In the genomic region with DNA sequence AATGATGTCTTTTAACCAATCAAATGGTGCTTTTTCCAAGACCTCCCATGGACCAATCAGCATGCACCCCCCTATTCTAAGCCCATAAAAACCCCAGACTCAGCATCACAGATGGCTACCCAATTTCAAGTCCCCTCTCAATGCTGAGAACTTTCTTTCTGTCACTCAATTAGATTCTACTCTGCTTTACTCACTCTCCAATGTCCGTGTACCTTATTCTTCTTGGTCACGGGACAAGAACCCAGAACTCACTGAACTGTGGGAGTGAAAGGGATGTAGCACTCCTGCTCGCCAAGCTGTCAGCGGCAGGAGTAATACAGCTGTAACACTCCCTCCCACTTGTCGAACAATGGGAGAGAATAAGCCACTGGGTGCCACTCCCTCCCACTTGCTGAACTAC, we compare ENCODE assay signal across 34 cellular contexts.
"Had no signal": no experiment of that assay in that cellular context is flagged by ENCODE, and none has a peak within 500 bp of the region (broad histone marks: within the 10 kb centered on the region; RNA-seq: fewer than 3 reads in every experiment).

No MANE protein-coding gene starts in this region.

- H3K4me1 Mint-ChIP-seq: activated CD4-positive, alpha-beta memory T cell treated with anti-CD3 and anti-CD28 coated beads, Interleukin-2, amount 10 ng/mL, durations not matched to agents 7 days and 5 days; activated CD8-positive, alpha-beta memory T cell treated with anti-CD3 and anti-CD28 coated beads, Interleukin-2, amount 10 ng/mL, durations not matched to agents 7 days and 5 days; activated naive CD8-positive, alpha-beta T cell treated with anti-CD3 and anti-CD28 coated beads for 36 hours had no signal

- H3K27me3 ChIP-seq: brain microvascular endothelial cell, Peyer's patch had no signal

- H3K4me3 ChIP-seq: Peyer's patch had no signal

- DNase-seq: activated CD4-positive, alpha-beta memory T cell treated with anti-CD3 and anti-CD28 coated beads, Interleukin-2, amount 10 ng/mL, durations not matched to agents 7 days and 5 days; activated CD4-positive, alpha-beta T cell treated with anti-CD3 and anti-CD28 coated beads for 1 hour; activated CD4-positive, alpha-beta T cell treated with anti-CD3 and anti-CD28 coated beads for 48 hours; activated CD4-positive, CD25-positive, alpha-beta regulatory T cell; activated CD8-positive, alpha-beta memory T cell treated with anti-CD3 and anti-CD28 coated beads for 24 hours; activated CD8-positive, alpha-beta memory T cell treated with anti-CD3 and anti-CD28 coated beads, Interleukin-2, amount 10 ng/mL, durations not matched to agents 7 days and 5 days; activated CD8-positive, alpha-beta memory T cell treated with anti-CD3 and anti-CD28 coated beads, Interleukin-2, amount 50 U/mL, for 48 hours; activated effector memory CD4-positive, alpha-beta T cell treated with anti-CD3 and anti-CD28 coated beads, Interleukin-2, amount 50 U/mL, for 16 hours; activated naive CD4-positive, alpha-beta T cell; activated naive CD4-positive, alpha-beta T cell treated with anti-CD3 and anti-CD28 coated beads, Interleukin-2, amount 50 U/mL, for 16 hours; activated naive CD8-positive, alpha-beta T cell treated with anti-CD3 and anti-CD28 coated beads for 36 hours; activated T-cell treated with anti-CD3 and anti-CD28 coated beads, Interleukin-2, amount 50 U/mL, for 48 hours; amniotic stem cell; aorta; brain microvascular endothelial cell; central memory CD4-positive, alpha-beta T cell; Karpas-422; NCI-H1048; NCI-H1105 treated with DMSO at 0.1 percent for 48 hours; NCI-H1436; NCI-H1694; NCI-H1930; NCI-H2081 treated with DMSO at 0.1 percent for 48 hours; NCI-H345; NCI-H524 treated with DMSO at 0.1 percent for 48 hours; PC-3; Peyer's patch; RPMI8226; SHP77 treated with DMSO at 0.1 percent for 48 hours; T-cell; T-helper 17 cell; T-helper 9 cell had no signal

- H3K4me3 Mint-ChIP-seq: activated CD4-positive, alpha-beta memory T cell treated with anti-CD3 and anti-CD28 coated beads, Interleukin-2, amount 10 ng/mL, durations not matched to agents 7 days and 5 days; activated CD8-positive, alpha-beta memory T cell treated with anti-CD3 and anti-CD28 coated beads, Interleukin-2, amount 10 ng/mL, durations not matched to agents 7 days and 5 days; activated naive CD8-positive, alpha-beta T cell treated with anti-CD3 and anti-CD28 coated beads for 36 hours; T-cell; T-helper 17 cell had no signal

- ATAC-seq: activated CD8-positive, alpha-beta memory T cell treated with anti-CD3 and anti-CD28 coated beads, Interleukin-2, amount 10 ng/mL, durations not matched to agents 7 days and 5 days; PC-3; SK-N-SH treated with all-trans-retinoic acid at 6 μM for 48 hours; T-cell; T-helper 17 cell had no signal

- H3K27ac Mint-ChIP-seq: activated CD4-positive, alpha-beta memory T cell treated with anti-CD3 and anti-CD28 coated beads, Interleukin-2, amount 10 ng/mL, durations not matched to agents 7 days and 5 days; activated CD8-positive, alpha-beta memory T cell treated with anti-CD3 and anti-CD28 coated beads, Interleukin-2, amount 10 ng/mL, durations not matched to agents 7 days and 5 days; activated naive CD8-positive, alpha-beta T cell treated with anti-CD3 and anti-CD28 coated beads for 36 hours; T-cell; T-helper 17 cell had no signal

- H3K27ac ChIP-seq: brain microvascular endothelial cell, Peyer's patch, VCaP had no signal

- H3K36me3 ChIP-seq: brain microvascular endothelial cell had no signal

- H3K27me3 Mint-ChIP-seq: activated CD4-positive, alpha-beta memory T cell treated with anti-CD3 and anti-CD28 coated beads, Interleukin-2, amount 10 ng/mL, durations not matched to agents 7 days and 5 days; activated CD8-positive, alpha-beta memory T cell treated with anti-CD3 and anti-CD28 coated beads, Interleukin-2, amount 10 ng/mL, durations not matched to agents 7 days and 5 days; activated naive CD8-positive, alpha-beta T cell treated with anti-CD3 and anti-CD28 coated beads for 36 hours; T-cell; T-helper 17 cell had no signal
